ENCODE assay signal across 37 cellular contexts in genomic region chr3:84125760-84126159, GRCh38.
"Had no signal": no experiment of that assay in that cellular context is flagged by ENCODE, and none has a peak within 500 bp of the region (broad histone marks: within the 10 kb centered on the region; RNA-seq: fewer than 3 reads in every experiment).

No MANE protein-coding gene starts in this region.

- H3K4me3 ChIP-seq: adrenal gland, body of pancreas, breast epithelium, SJSA1 had no signal

- DNase-seq: activated CD4-positive, alpha-beta T cell treated with anti-CD3 and anti-CD28 coated beads for 36 hours; activated CD4-positive, alpha-beta T cell treated with anti-CD3 and anti-CD28 coated beads, Interleukin-2, amount 10 ng/mL, durations not matched to agents 7 days and 5 days; activated CD4-positive, alpha-beta T cell treated with anti-CD3 and anti-CD28 coated beads, Interleukin-2, amount 50 U/mL, for 48 hours; activated CD8-positive, alpha-beta T cell treated with anti-CD3 and anti-CD28 coated beads, Interleukin-2, amount 10 ng/mL, durations not matched to agents 7 days and 5 days; activated gamma-delta T cell; activated naive CD4-positive, alpha-beta T cell treated with Interleukin-2 at 50 U/mL for 16 hours; activated naive CD8-positive, alpha-beta T cell treated with anti-CD3 and anti-CD28 coated beads, Interleukin-2, amount 10 ng/mL, durations not matched to agents 7 days and 5 days; activated T-cell treated with anti-CD3 and anti-CD28 coated beads, Interleukin-2, amount 50 U/mL, for 24 hours; adrenal gland; body of pancreas; caudate nucleus; cerebellar nuclear complex; NCI-H1092 treated with DMSO at 0.1 percent for 48 hours; NCI-H1417; NCI-H146; NCI-H187; NCI-H2029 treated with DMSO at 0.1 percent for 48 hours; NCI-H2107; NCI-H2171 treated with DMSO at 0.1 percent for 48 hours; NCI-H226; NCI-H446 treated with DMSO at 0.1 percent for 48 hours; NCI-H524; NCI-H69; NCI-H82; SHP77 treated with DMSO at 0.1 percent for 48 hours; SW 1271; T-helper 1 cell; T1000 had no signal

- H3K27me3 Mint-ChIP-seq: activated CD4-positive, alpha-beta T cell treated with anti-CD3 and anti-CD28 coated beads for 36 hours; activated CD4-positive, alpha-beta T cell treated with anti-CD3 and anti-CD28 coated beads, Interleukin-2, amount 10 ng/mL, durations not matched to agents 7 days and 5 days; activated naive CD4-positive, alpha-beta T cell treated with anti-CD3 and anti-CD28 coated beads, Interleukin-2, amount 50 U/mL, for 24 hours; activated naive CD8-positive, alpha-beta T cell treated with anti-CD3 and anti-CD28 coated beads, Interleukin-2, amount 10 ng/mL, durations not matched to agents 7 days and 5 days; activated T-cell treated with anti-CD3 and anti-CD28 coated beads, Interleukin-2, amount 50 U/mL, for 24 hours had no signal

- H3K27ac ChIP-seq: adrenal gland, body of pancreas, breast epithelium, SJSA1 had no signal

- ATAC-seq: activated CD4-positive, alpha-beta T cell treated with anti-CD3 and anti-CD28 coated beads for 36 hours; activated CD4-positive, CD25-positive, alpha-beta regulatory T cell treated with anti-CD3 and anti-CD28 coated beads, Interleukin-2, amount 50 U/mL, for 24 hours; activated CD8-positive, alpha-beta T cell treated with anti-CD3 and anti-CD28 coated beads, Interleukin-2, amount 10 ng/mL, durations not matched to agents 7 days and 5 days; body of pancreas; Panc1; WTC11 had no signal

- H3K36me3 ChIP-seq: adrenal gland, SJSA1 had no signal

- H3K27ac Mint-ChIP-seq: activated CD4-positive, alpha-beta T cell treated with anti-CD3 and anti-CD28 coated beads for 36 hours; activated CD4-positive, alpha-beta T cell treated with anti-CD3 and anti-CD28 coated beads, Interleukin-2, amount 10 ng/mL, durations not matched to agents 7 days and 5 days; activated CD8-positive, alpha-beta T cell treated with anti-CD3 and anti-CD28 coated beads, Interleukin-2, amount 10 ng/mL, durations not matched to agents 7 days and 5 days; activated naive CD4-positive, alpha-beta T cell treated with anti-CD3 and anti-CD28 coated beads, Interleukin-2, amount 50 U/mL, for 24 hours; activated naive CD8-positive, alpha-beta T cell treated with anti-CD3 and anti-CD28 coated beads, Interleukin-2, amount 10 ng/mL, durations not matched to agents 7 days and 5 days; activated T-cell treated with anti-CD3 and anti-CD28 coated beads, Interleukin-2, amount 50 U/mL, for 24 hours; activated T-helper 2 cell treated with anti-CD3 and anti-CD28 coated beads, Interferon-gamma antibody, Interleukin-2, Interleukin-4, amounts not matched to agents 10 μg/mL and 5 μg/mL and 100 μg/mL, durations not matched to agents 14 hours and 24 hours and 36 hours; WTC11 had no signal

- H3K9me3 Mint-ChIP-seq: activated CD4-positive, alpha-beta T cell treated with anti-CD3 and anti-CD28 coated beads, Interleukin-2, amount 10 ng/mL, durations not matched to agents 7 days and 5 days; activated naive CD4-positive, alpha-beta T cell treated with anti-CD3 and anti-CD28 coated beads, Interleukin-2, amount 50 U/mL, for 24 hours had no signal

- H3K4me1 ChIP-seq: adrenal gland, body of pancreas, breast epithelium, SJSA1 had no signal

- H3K36me3 Mint-ChIP-seq: activated naive CD4-positive, alpha-beta T cell treated with anti-CD3 and anti-CD28 coated beads, Interleukin-2, amount 50 U/mL, for 24 hours; activated naive CD8-positive, alpha-beta T cell treated with anti-CD3 and anti-CD28 coated beads, Interleukin-2, amount 10 ng/mL, durations not matched to agents 7 days and 5 days; WTC11 had no signal

- FAIRE-seq: astrocyte, TTC549 had no signal

- H3K9me3 ChIP-seq: adrenal gland, body of pancreas, SJSA1 had no signal

- H3K4me1 Mint-ChIP-seq: activated CD4-positive, alpha-beta T cell treated with anti-CD3 and anti-CD28 coated beads for 36 hours; activated CD4-positive, alpha-beta T cell treated with anti-CD3 and anti-CD28 coated beads, Interleukin-2, amount 10 ng/mL, durations not matched to agents 7 days and 5 days; activated naive CD4-positive, alpha-beta T cell treated with anti-CD3 and anti-CD28 coated beads, Interleukin-2, amount 50 U/mL, for 24 hours; activated naive CD8-positive, alpha-beta T cell treated with anti-CD3 and anti-CD28 coated beads, Interleukin-2, amount 10 ng/mL, durations not matched to agents 7 days and 5 days; WTC11 had no signal

- H3K4me3 Mint-ChIP-seq: activated CD4-positive, alpha-beta T cell treated with anti-CD3 and anti-CD28 coated beads for 36 hours; activated CD4-positive, alpha-beta T cell treated with anti-CD3 and anti-CD28 coated beads, Interleukin-2, amount 10 ng/mL, durations not matched to agents 7 days and 5 days; activated CD8-positive, alpha-beta T cell treated with anti-CD3 and anti-CD28 coated beads, Interleukin-2, amount 10 ng/mL, durations not matched to agents 7 days and 5 days; activated naive CD4-positive, alpha-beta T cell treated with anti-CD3 and anti-CD28 coated beads, Interleukin-2, amount 50 U/mL, for 24 hours; activated naive CD8-positive, alpha-beta T cell treated with anti-CD3 and anti-CD28 coated beads, Interleukin-2, amount 10 ng/mL, durations not matched to agents 7 days and 5 days; activated T-cell treated with anti-CD3 and anti-CD28 coated beads, Interleukin-2, amount 50 U/mL, for 24 hours; WTC11 had no signal

- H3K27me3 ChIP-seq: adrenal gland, body of pancreas, breast epithelium, SJSA1 had no signal
